9 cellular contexts compared by ENCODE assay signal in the genomic region with DNA sequence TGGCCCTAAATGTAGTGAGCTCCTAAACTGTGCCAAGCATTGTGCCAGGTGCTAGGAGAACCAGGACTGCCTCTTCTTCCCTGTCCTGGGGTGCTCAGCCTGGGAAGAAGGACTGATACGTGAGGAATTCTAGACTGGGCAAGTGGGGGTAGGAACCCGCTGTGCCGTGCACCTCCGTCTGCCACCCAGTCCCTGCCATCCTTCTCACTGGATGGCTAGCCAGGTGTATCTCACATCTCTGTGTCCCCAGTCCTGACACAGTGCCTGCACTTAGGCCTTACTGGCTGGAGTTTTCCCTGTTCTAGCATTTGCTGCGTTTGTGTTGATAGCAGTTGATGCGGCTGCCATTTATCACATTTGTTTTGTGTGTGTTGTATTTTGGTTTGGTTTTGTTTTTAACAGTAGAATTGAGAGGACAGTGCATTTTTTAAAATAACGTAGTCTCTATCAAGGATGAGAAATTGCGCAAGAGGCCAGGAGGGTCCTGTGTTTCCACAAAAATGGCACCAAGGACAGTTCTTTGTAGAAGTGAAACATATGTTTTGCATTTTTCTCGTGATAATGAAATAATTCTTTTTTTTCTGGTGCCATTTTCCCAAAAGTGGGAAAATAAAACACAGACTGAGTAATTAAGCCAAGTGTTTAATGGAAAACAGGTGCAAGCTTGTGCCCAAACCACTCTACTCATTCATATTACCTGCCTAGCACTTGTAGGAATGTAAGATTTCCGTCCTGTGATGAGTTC. TPM values are rescaled to one million over a fixed set of nuclear protein-coding genes. Genes with fewer than 3 reads are reported as not detected.
DNase-seq lines count a peak whose midpoint lies in the region; ATAC-seq and TF ChIP-seq lines count a peak whose summit lies in the region.
"Had no signal": no experiment of that assay in that cellular context is flagged by ENCODE, and none has a peak within 500 bp of the region (broad histone marks: within the 10 kb centered on the region; RNA-seq: fewer than 3 reads in every experiment).

No MANE protein-coding gene starts in this region.

- H3K27me3 ChIP-seq in CD4-positive, alpha-beta T cell (ENCODE audit: control insufficient read depth, insufficient read depth, low read length) = no peaks in the 10 kb centered on the region
- H3K27me3 ChIP-seq in colonic mucosa (no peaks in the 10 kb centered on the region), osteoblast (ENCODE audit: insufficient read depth, low read length) (no peaks in the 10 kb centered on the region)

- peaks cover 95% of the 10 kb centered on the region for H3K4me1 Mint-ChIP-seq in CD4-positive, alpha-beta T cell (ENCODE audit: low read depth)
- H3K4me1 Mint-ChIP-seq in glutamatergic neuron (ENCODE audit: low read depth, unreplicated experiment) = no peaks in the 10 kb centered on the region

- TF ChIP-seq CTCF in CD4-positive, alpha-beta T cell (IDR thresholded peaks at IDR 0.05) = no peak
- TF ChIP-seq CTCF in colonic mucosa (IDR thresholded peaks at IDR 0.05) (no peak), osteoblast (IDR thresholded peaks at IDR 0.05; ENCODE audit: extremely low read depth, low read depth, low read length) (no peak), glutamatergic neuron (IDR thresholded peaks at IDR 0.05; ENCODE audit: partially characterized antibody, unreplicated experiment) (no peak)

- no peaks in the 10 kb centered on the region for H4K20me1 ChIP-seq in osteoblast (ENCODE audit: insufficient read depth, low read length)

- H3K27ac ChIP-seq in CD4-positive, alpha-beta T cell (ENCODE audit: low read depth, low read length) = peak overlapping the region; percentile 7
- H3K27ac ChIP-seq in colonic mucosa = peak overlapping the region; percentile 37
- H3K27ac ChIP-seq in osteoblast (ENCODE audit: low read depth, low read length) = peak overlapping the region; percentile 86

- H3K9me3 Mint-ChIP-seq in CD4-positive, alpha-beta T cell = no peaks in the 10 kb centered on the region
- peaks cover 5% of the 10 kb centered on the region for H3K9me3 Mint-ChIP-seq in glutamatergic neuron (ENCODE audit: unreplicated experiment)

- H3K36me3 Mint-ChIP-seq in CD4-positive, alpha-beta T cell (ENCODE audit: low read depth) = peaks cover 32% of the 10 kb centered on the region
- no peaks in the 10 kb centered on the region for H3K36me3 Mint-ChIP-seq in glutamatergic neuron (ENCODE audit: unreplicated experiment)

- no peak overlapping the region for H2AFZ ChIP-seq in osteoblast (ENCODE audit: low read length)

- peak overlapping the region; percentile 74 for H3K4me3 Mint-ChIP-seq in CD4-positive, alpha-beta T cell
- H3K4me3 Mint-ChIP-seq in glutamatergic neuron (ENCODE audit: unreplicated experiment) = no peak overlapping the region

- H3K9me3 ChIP-seq in CD4-positive, alpha-beta T cell (ENCODE audit: control insufficient read depth, low read length) = no peaks in the 10 kb centered on the region
- H3K9me3 ChIP-seq in colonic mucosa (no peaks in the 10 kb centered on the region), osteoblast (ENCODE audit: low read depth, low read length) (no peaks in the 10 kb centered on the region)

- POLR2A ChIA-PET in CD4-positive, alpha-beta T cell (lab: Charles Lee) = interaction anchor here (1.0 to 2.6 kb wide), 7 partner anchors 8 to 76 kb away, joined by 3 to 13 read pairs (median 4); no protein-coding TSS in a partner anchor

- CTCF ChIA-PET in CD4-positive, alpha-beta T cell (lab: Charles Lee) = interaction anchor here (0.8 to 2.2 kb wide), 6 partner anchors 40 to 123 kb away, joined by 3 to 7 read pairs (median 3); no protein-coding TSS in a partner anchor

- H3K79me2 ChIP-seq in osteoblast (ENCODE audit: insufficient read depth, low read length) = peaks cover 4% of the 10 kb centered on the region

- H3K27ac Mint-ChIP-seq in CD4-positive, alpha-beta T cell = peak overlapping the region; percentile 89
- H3K27ac Mint-ChIP-seq in glutamatergic neuron (ENCODE audit: unreplicated experiment) = no peak overlapping the region

- H3K4me3 ChIP-seq in colonic mucosa (no peak overlapping the region), osteoblast (ENCODE audit: insufficient read depth, low read length) (no peak overlapping the region)

- DNase-seq in CD4-positive, alpha-beta T cell = no peak
- peak; percentile 21 to 29 for DNase-seq in Kasumi-1 (lab: John Stamatoyannopoulos, UW)
- DNase-seq in colonic mucosa = no peak
- DNase-seq in osteoblast (ENCODE audit: insufficient read length, low spot score, missing footprints) = no peak
- DNase-seq in AG08396 (ENCODE audit: low spot score) = no peak
- no peak for DNase-seq in glutamatergic neuron
- DNase-seq: NCI-H2227 treated with DMSO at 0.1 percent for 48 hours had no signal

- no peak for ATAC-seq in CD4-positive, alpha-beta T cell (ENCODE audit: poor library complexity)
- ATAC-seq in GM21717 (IDR thresholded peaks at IDR 0.05; ENCODE audit: unreplicated experiment) = no peak
- ATAC-seq in HG02973 (IDR thresholded peaks at IDR 0.05; ENCODE audit: unreplicated experiment) = no peak

- H3K9ac ChIP-seq in colonic mucosa (ENCODE audit: low read depth in 2 of 2, low read length in 2 of 2) = no peak overlapping the region

- no peaks in the 10 kb centered on the region for H3K27me3 Mint-ChIP-seq in CD4-positive, alpha-beta T cell
- no peaks in the 10 kb centered on the region for H3K27me3 Mint-ChIP-seq in glutamatergic neuron (ENCODE audit: unreplicated experiment)

- intact Hi-C loops in CD4-positive, alpha-beta T cell (cut with DNase I, micrococcal nuclease) = no loop called here
- intact Hi-C loops in colonic mucosa (cut with DNase I) = no loop called here

- H3K4me2 ChIP-seq in osteoblast (ENCODE audit: insufficient read depth, low read length) = peak overlapping the region; percentile 40

- H3K4me1 ChIP-seq in colonic mucosa (no peaks in the 10 kb centered on the region), osteoblast (ENCODE audit: insufficient read depth, low read length) (peaks cover 75% of the 10 kb centered on the region)

- H3K36me3 ChIP-seq in colonic mucosa (no peaks in the 10 kb centered on the region), osteoblast (ENCODE audit: insufficient read depth, low read length) (no peaks in the 10 kb centered on the region)

RNA-seq across cellular contexts. Expression of a gene that starts 4.7 kb away (rescaled TPM):
- total RNA-seq in CD4-positive, alpha-beta T cell = 100 to 1,000 TPM; 330 to 337 TPM
- total RNA-seq in colonic mucosa (1 to 10 TPM; 1.5 to 8.3 TPM), osteoblast (0.29 and 0.36 TPM in 2 replicates), glutamatergic neuron (ENCODE audit: unreplicated experiment) (not detected)

RNA-seq across cellular contexts. Expression of a gene that starts 53.7 kb away (rescaled TPM):
- 10 to 100 TPM; 42.9 to 45.1 TPM for total RNA-seq in CD4-positive, alpha-beta T cell
- under 1 TPM in 1 of 2 donors, not detected in 1; 0.35 TPM for total RNA-seq in colonic mucosa
- under 0.01 TPM in 1 of 2 replicates, not detected in the other for total RNA-seq in osteoblast
- total RNA-seq in glutamatergic neuron (ENCODE audit: unreplicated experiment) = not detected

Comparison
In these comparisons a context has a peak if more than half of its experiments do, and no peak if none do; other contexts are left out.
1. DNase-seq: peak in Kasumi-1 (2 of 2); none in CD4-positive, alpha-beta T cell (0 of 10), colonic mucosa (single experiment), osteoblast (single experiment), AG08396 (single experiment) and glutamatergic neuron (single experiment).
2. H3K27ac ChIP-seq: peak in every context shown above with its lines; median percentile 86 in osteoblast; 37 in colonic mucosa; 7 in CD4-positive, alpha-beta T cell.
3. RNA of a gene that starts 4.7 kb away (total RNA-seq): 330 to 337 TPM in CD4-positive, alpha-beta T cell; 1.5 to 8.3 TPM in colonic mucosa, 0.29 to 0.36 TPM in osteoblast and not detected in glutamatergic neuron (single experiment); every median in the first group is over 10 times any median in the second.
4. RNA of a gene that starts 53.7 kb away (total RNA-seq): 42.9 to 45.1 TPM in CD4-positive, alpha-beta T cell; 0.35 TPM in colonic mucosa, under 0.01 TPM in osteoblast and not detected in glutamatergic neuron (single experiment); every median in the first group is over 10 times any median in the second.